Comparison of ENCODE assay signal across 21 cellular contexts in genomic region chr10:132559538-132559937, GRCh38.
"Had no signal": no experiment of that assay in that cellular context is flagged by ENCODE, and none has a peak within 500 bp of the region (broad histone marks: within the 10 kb centered on the region; RNA-seq: fewer than 3 reads in every experiment).

No MANE protein-coding gene starts in this region.

- H3K27me3 ChIP-seq: brain microvascular endothelial cell, colonic mucosa, neural progenitor cell, right atrium auricular region, stomach, upper lobe of right lung had no signal

- ATAC-seq: activated CD8-positive, alpha-beta T cell treated with anti-CD3 and anti-CD28 coated beads, Interleukin-2, amount 10 ng/mL, durations not matched to agents 7 days and 5 days had no signal

- H3K27ac ChIP-seq: brain microvascular endothelial cell, colonic mucosa, neural progenitor cell, prostate gland, right atrium auricular region, upper lobe of right lung, WERI-Rb-1 had no signal

- H3K36me3 ChIP-seq: brain microvascular endothelial cell, colonic mucosa, neural progenitor cell, prostate gland, right atrium auricular region, stomach, upper lobe of right lung, WERI-Rb-1 had no signal

- DNase-seq: activated CD4-positive, alpha-beta T cell treated with anti-CD3 and anti-CD28 coated beads for 4 hours; activated CD8-positive, alpha-beta T cell treated with anti-CD3 and anti-CD28 coated beads, Interleukin-2, amount 10 ng/mL, durations not matched to agents 7 days and 5 days; activated naive CD4-positive, alpha-beta T cell treated with anti-CD3 and anti-CD28 coated beads, Interleukin-2, amount 10 ng/mL, durations not matched to agents 7 days and 5 days; activated T-cell treated with anti-CD3 and anti-CD28 coated beads, Interleukin-2, amount 50 U/mL, for 4 hours; brain microvascular endothelial cell; central memory CD4-positive, alpha-beta T cell; colonic mucosa; effector CD4-positive, alpha-beta T cell; immature natural killer cell; left ventricle myocardium superior; naive thymus-derived CD4-positive, alpha-beta T cell; stimulated activated CD4-positive, alpha-beta T cell treated with anti-CD3 and anti-CD28 coated beads, Interleukin-15, amount 100 ng/mL, for 24 hours; stimulated activated CD4-positive, alpha-beta T cell treated with anti-CD3 and anti-CD28 coated beads, Interleukin-2, amount 100 ng/mL, for 48 hours; stomach; T-helper 2 cell; upper lobe of right lung; WERI-Rb-1 had no signal

- H3K4me3 ChIP-seq: colonic mucosa, mucosa of descending colon, neural progenitor cell, prostate gland, right atrium auricular region, stomach, upper lobe of right lung had no signal

- H2AFZ ChIP-seq: neural progenitor cell had no signal

- H3K4me1 ChIP-seq: colonic mucosa, neural progenitor cell had no signal

- H3K9me3 ChIP-seq: colonic mucosa, mucosa of descending colon, prostate gland, right atrium auricular region, stomach, upper lobe of right lung had no signal

- H3K9ac ChIP-seq: neural progenitor cell had no signal

- H3K4me2 ChIP-seq: neural progenitor cell had no signal
